In the genomic region with DNA sequence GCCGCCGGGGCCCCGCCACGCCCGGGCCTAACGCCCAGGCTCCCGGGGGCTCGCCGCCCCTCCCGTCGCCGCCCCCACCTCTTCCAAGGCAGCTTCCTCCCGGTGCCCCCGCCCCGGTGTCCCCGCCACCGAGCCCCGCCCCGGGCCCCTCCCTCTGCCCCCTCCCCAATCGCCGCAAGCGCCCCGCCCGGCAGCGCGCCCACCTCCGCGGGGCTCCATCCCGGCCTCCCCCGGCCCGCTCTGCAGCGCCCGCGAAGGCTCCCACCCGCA, we compare ENCODE assay signal across 2 cellular contexts.
TF ChIP-seq lines count a peak whose summit lies in the region.

No MANE protein-coding gene starts in this region.

TF ChIP-seq in HepG2, 621 proteins besides CTCF, POLR2A, EP300 and RAD21:
- no peak for TF ChIP-seq E2F5 (CRISPR knock-in tag; conservative IDR thresholded peaks at IDR 0.05)
- TF ChIP-seq AKAP8 (CRISPR knock-in tag; IDR thresholded peaks at IDR 0.05) = no peak
- no peak for TF ChIP-seq KDM6A (CRISPR knock-in tag; IDR thresholded peaks at IDR 0.05; ENCODE audit: low read depth)
- TF ChIP-seq ZHX2 (IDR thresholded peaks at IDR 0.05; ENCODE audit: low read depth) = no peak
- TF ChIP-seq ZHX2 (CRISPR knock-in tag; IDR thresholded peaks at IDR 0.05; ENCODE audit: borderline replicate concordance) = 0 out of 2 replicates have a peak, but pooled peaks have one; percentile 6
- no peak for TF ChIP-seq ZNF550 (CRISPR knock-in tag; IDR thresholded peaks at IDR 0.05; ENCODE audit: borderline replicate concordance)
- TF ChIP-seq ZNF563 (CRISPR knock-in tag; IDR thresholded peaks at IDR 0.05) = no peak
- TF ChIP-seq PRDM15 (CRISPR knock-in tag; IDR thresholded peaks at IDR 0.05) = peak; percentile 15; the same call in 1 of the 2 replicates
- no peak for TF ChIP-seq PRMT3 (CRISPR knock-in tag; IDR thresholded peaks at IDR 0.05; ENCODE audit: borderline replicate concordance, low read depth)
- TF ChIP-seq ZNF841 (CRISPR knock-in tag; IDR thresholded peaks at IDR 0.05; ENCODE audit: borderline replicate concordance) = peak; percentile 1; the same call in 1 of the 2 replicates
- TF ChIP-seq ZNF598 (CRISPR knock-in tag; IDR thresholded peaks at IDR 0.05; ENCODE audit: borderline replicate concordance) = no peak
- peak; percentile 64; the same call in 1 of the 2 replicates for TF ChIP-seq SIN3A (IDR thresholded peaks at IDR 0.05; ENCODE audit: borderline replicate concordance, low read depth, low read length)
- TF ChIP-seq PHF5A (CRISPR knock-in tag; IDR thresholded peaks at IDR 0.05; ENCODE audit: low read depth, unreplicated experiment) = no peak
- TF ChIP-seq SPEN (CRISPR knock-in tag; IDR thresholded peaks at IDR 0.05; ENCODE audit: low read depth) = no peak
- no peak for TF ChIP-seq CREB1 (IDR thresholded peaks at IDR 0.05)
- no peak for TF ChIP-seq CREB1 (CRISPR knock-in tag; IDR thresholded peaks at IDR 0.05)
- peak; percentile 29 for TF ChIP-seq SRSF1 (optimal IDR thresholded peaks at IDR 0.05; ENCODE audit: low read depth, low read length)

TF ChIP-seq in HEK293T, 16 proteins besides CTCF, POLR2A, EP300 and RAD21:
- no peak for TF ChIP-seq FOXK2 (IDR thresholded peaks at IDR 0.05)
- TF ChIP-seq SP1 (IDR thresholded peaks at IDR 0.05) = no peak
- no peak for TF ChIP-seq HDGF (IDR thresholded peaks at IDR 0.05; ENCODE audit: borderline replicate concordance)
- no peak for TF ChIP-seq L3MBTL2 (conservative IDR thresholded peaks at IDR 0.05)
- TF ChIP-seq ELF4 (IDR thresholded peaks at IDR 0.05) = no peak
